ENCODE assay signal across 1 cellular context in genomic region chr7:92682767-92683539, GRCh38.
TF ChIP-seq lines count a peak whose summit lies in the region.

No MANE protein-coding gene starts in this region.

TF ChIP-seq in HepG2, 621 proteins besides CTCF, POLR2A, EP300 and RAD21 (continued from another document):
- 0 out of 2 replicates have a peak, but pooled peaks have one; percentile 27 for TF ChIP-seq NKX3-1 (CRISPR knock-in tag; IDR thresholded peaks at IDR 0.05)
- no peak for TF ChIP-seq PCBP2 (optimal IDR thresholded peaks at IDR 0.05; ENCODE audit: low read depth, low read length, poor library complexity, severe bottlenecking)
- TF ChIP-seq ZNF367 (CRISPR knock-in tag; IDR thresholded peaks at IDR 0.05; ENCODE audit: borderline replicate concordance) = no peak
- TF ChIP-seq SOX6 (IDR thresholded peaks at IDR 0.05) = no peak
- TF ChIP-seq SOX6 (CRISPR knock-in tag; IDR thresholded peaks at IDR 0.05) = no peak; the same call in 1 of the 2 replicates
- no peak for TF ChIP-seq ZFP37 (CRISPR knock-in tag; IDR thresholded peaks at IDR 0.05; ENCODE audit: borderline replicate concordance)
- TF ChIP-seq ZNF652 (CRISPR knock-in tag; IDR thresholded peaks at IDR 0.05; ENCODE audit: borderline replicate concordance, low read depth) = peak; percentile 70; the same call in 1 of the 2 replicates
- no peak for TF ChIP-seq CREB1 (IDR thresholded peaks at IDR 0.05)
- TF ChIP-seq CREB1 (CRISPR knock-in tag; IDR thresholded peaks at IDR 0.05) = peak; percentile 50
- no peak for TF ChIP-seq ARNT (IDR thresholded peaks at IDR 0.05)
- no peak for TF ChIP-seq SMC3 (IDR thresholded peaks at IDR 0.05; ENCODE audit: low read length)
- no peak for TF ChIP-seq ZNF264 (CRISPR knock-in tag; IDR thresholded peaks at IDR 0.05)
- no peak for TF ChIP-seq ZNF775 (CRISPR knock-in tag; IDR thresholded peaks at IDR 0.05; ENCODE audit: borderline replicate concordance)
- peak; percentile 83 for TF ChIP-seq CREM (IDR thresholded peaks at IDR 0.05)
- no peak for TF ChIP-seq CREM (CRISPR knock-in tag; IDR thresholded peaks at IDR 0.05)
- no peak for TF ChIP-seq CCAR2 (optimal IDR thresholded peaks at IDR 0.05; ENCODE audit: low read depth, low read length)
- no peak for TF ChIP-seq ATF6 (CRISPR knock-in tag; conservative IDR thresholded peaks at IDR 0.05)
- TF ChIP-seq HMGXB4 (CRISPR knock-in tag; IDR thresholded peaks at IDR 0.05; ENCODE audit: borderline replicate concordance in 1 of 2, low read depth in 1 of 2) = 0 out of 4 replicates have a peak, but pooled peaks of 1 of the 2 experiments have one; percentile 12
- no peak for TF ChIP-seq ZNF101 (CRISPR knock-in tag; IDR thresholded peaks at IDR 0.05; ENCODE audit: borderline replicate concordance, low read depth)
- TF ChIP-seq ZNF746 (CRISPR knock-in tag; IDR thresholded peaks at IDR 0.05) = no peak
- no peak for TF ChIP-seq ZMYM2 (CRISPR knock-in tag; IDR thresholded peaks at IDR 0.05)
- no peak for TF ChIP-seq SMAD9 (CRISPR knock-in tag; IDR thresholded peaks at IDR 0.05)
